8 cellular contexts compared by ENCODE assay signal in genomic region chr10:127991543-127992255, GRCh38.
DNase-seq lines count a peak whose midpoint lies in the region; ATAC-seq and TF ChIP-seq lines count a peak whose summit lies in the region.
"Had no signal": no experiment of that assay in that cellular context is flagged by ENCODE, and none has a peak within 500 bp of the region (broad histone marks: within the 10 kb centered on the region; RNA-seq: fewer than 3 reads in every experiment).

No MANE protein-coding gene starts in this region.

- peak overlapping the region; percentile 66 for H3K4me3 Mint-ChIP-seq in activated T-cell treated with anti-CD3 and anti-CD28 coated beads, Interleukin-2, amount 50 U/mL, for 72 hours

- H3K4me3 ChIP-seq in right atrium auricular region (no peak overlapping the region), subcutaneous abdominal adipose tissue (ENCODE audit: low read depth in 1 of 5, low read length in 5 of 5) (peak overlapping the region in 1 of 5 donors; percentile 11)

- H3K9me3 ChIP-seq in right atrium auricular region (no peaks in the 10 kb centered on the region), subcutaneous abdominal adipose tissue (ENCODE audit: control insufficient read depth in 5 of 5, low read length in 5 of 5) (no peaks in the 10 kb centered on the region)

- H3K27me3 Mint-ChIP-seq in activated T-cell treated with anti-CD3 and anti-CD28 coated beads, Interleukin-2, amount 50 U/mL, for 72 hours (ENCODE audit: low read depth): no peaks in the 10 kb centered on the region

- H3K27ac Mint-ChIP-seq in activated T-cell treated with anti-CD3 and anti-CD28 coated beads, Interleukin-2, amount 50 U/mL, for 72 hours: peak overlapping the region; percentile 99

- H3K36me3 ChIP-seq in right atrium auricular region (no peaks in the 10 kb centered on the region), subcutaneous abdominal adipose tissue (ENCODE audit: control insufficient read depth in 5 of 5, insufficient read depth in 5 of 5, low read length in 5 of 5) (no peaks in the 10 kb centered on the region)

- ATAC-seq in activated T-cell treated with anti-CD3 and anti-CD28 coated beads, Interleukin-2, amount 50 U/mL, for 72 hours (replicated peaks in 1 of 2): no peak

- H3K36me3 Mint-ChIP-seq in activated T-cell treated with anti-CD3 and anti-CD28 coated beads, Interleukin-2, amount 50 U/mL, for 72 hours (ENCODE audit: insufficient read depth in 2 of 2): no peaks in the 10 kb centered on the region

- peak overlapping the region; percentile 62 to 65 for H3K27ac ChIP-seq in right atrium auricular region
- peak overlapping the region; percentile 70 for H3K27ac ChIP-seq in subcutaneous abdominal adipose tissue (ENCODE audit: low read depth, low read length)

- DNase-seq in HK-2 (ENCODE audit: unreplicated experiment) (peak; percentile 83), right atrium auricular region (ENCODE audit: low spot score) (no peak), NCI-H2196 treated with DMSO at 0.1 percent for 48 hours (lab: John Stamatoyannopoulos, UW; ENCODE audit: unreplicated experiment) (no peak), NCI-H2171 treated with DMSO at 0.1 percent for 48 hours (lab: John Stamatoyannopoulos, UW) (no peak), NCI-H526 (lab: John Stamatoyannopoulos, UW) (no peak)
- no peak for DNase-seq in activated T-cell treated with anti-CD3 and anti-CD28 coated beads, Interleukin-2, amount 50 U/mL, for 72 hours
- DNase-seq: NCI-H1436 had no signal

- H3K9me3 Mint-ChIP-seq in activated T-cell treated with anti-CD3 and anti-CD28 coated beads, Interleukin-2, amount 50 U/mL, for 72 hours: no peaks in the 10 kb centered on the region

- peak overlapping the region in 1 of 5 donors; percentile 39 for H3K9ac ChIP-seq in subcutaneous abdominal adipose tissue (ENCODE audit: low read length in 5 of 5)

- H3K27me3 ChIP-seq in right atrium auricular region (no peaks in the 10 kb centered on the region), subcutaneous abdominal adipose tissue (ENCODE audit: control insufficient read depth in 5 of 5, insufficient read depth in 4 of 5, low read length in 5 of 5) (peaks cover 0 to 5% (median 0%) of the 10 kb centered on the region in 5 donors)

- H3K4me1 ChIP-seq in right atrium auricular region: peaks cover 0 to 56% of the 10 kb centered on the region in 2 donors
- peaks cover 4 to 48% (median 29%) of the 10 kb centered on the region in 5 donors for H3K4me1 ChIP-seq in subcutaneous abdominal adipose tissue (ENCODE audit: control insufficient read depth in 5 of 5, insufficient read depth in 5 of 5, low read length in 5 of 5)

- H3K4me1 Mint-ChIP-seq in activated T-cell treated with anti-CD3 and anti-CD28 coated beads, Interleukin-2, amount 50 U/mL, for 72 hours (ENCODE audit: low read depth): peaks cover 55% of the 10 kb centered on the region

- TF ChIP-seq CTCF in right atrium auricular region (IDR thresholded peaks at IDR 0.05): no peak
